Comparison of ENCODE assay signal across 3 cellular contexts in genomic region chr7:107967420-107967819, GRCh38.
TF ChIP-seq lines count a peak whose summit lies in the region.

No MANE protein-coding gene starts in this region.

TF ChIP-seq in SK-N-SH, 30 proteins besides CTCF, POLR2A, EP300 and RAD21:
- TF ChIP-seq FOSL2 (IDR thresholded peaks at IDR 0.05; ENCODE audit: borderline replicate concordance, low read depth) (no peak), FOXJ3 (CRISPR knock-in tag; IDR thresholded peaks at IDR 0.05) (no peak), RCOR1 (IDR thresholded peaks at IDR 0.05; ENCODE audit: low read length) (no peak), GATA2 (CRISPR knock-in tag; IDR thresholded peaks at IDR 0.05) (no peak)
- TF ChIP-seq, protein P1, sequence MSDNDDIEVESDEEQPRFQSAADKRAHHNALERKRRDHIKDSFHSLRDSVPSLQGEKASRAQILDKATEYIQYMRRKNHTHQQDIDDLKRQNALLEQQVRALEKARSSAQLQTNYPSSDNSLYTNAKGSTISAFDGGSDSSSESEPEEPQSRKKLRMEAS (IDR thresholded peaks at IDR 0.05; ENCODE audit: low read depth), result no peak

TF ChIP-seq in SK-N-SH treated with all-trans-retinoic acid at 6 μM for 48 hours, 23 proteins besides CTCF, POLR2A, EP300 and RAD21:
- TF ChIP-seq CSDC2 (CRISPR knock-in tag; IDR thresholded peaks at IDR 0.05) (no peak), OSR1 (CRISPR knock-in tag; IDR thresholded peaks at IDR 0.05) (no peak), ZFP3 (CRISPR knock-in tag; IDR thresholded peaks at IDR 0.05) (no peak), BACH2 (CRISPR knock-in tag; IDR thresholded peaks at IDR 0.05; ENCODE audit: borderline replicate concordance) (no peak), ZFP30 (CRISPR knock-in tag; IDR thresholded peaks at IDR 0.05) (no peak)
- TF ChIP-seq, protein P2, sequence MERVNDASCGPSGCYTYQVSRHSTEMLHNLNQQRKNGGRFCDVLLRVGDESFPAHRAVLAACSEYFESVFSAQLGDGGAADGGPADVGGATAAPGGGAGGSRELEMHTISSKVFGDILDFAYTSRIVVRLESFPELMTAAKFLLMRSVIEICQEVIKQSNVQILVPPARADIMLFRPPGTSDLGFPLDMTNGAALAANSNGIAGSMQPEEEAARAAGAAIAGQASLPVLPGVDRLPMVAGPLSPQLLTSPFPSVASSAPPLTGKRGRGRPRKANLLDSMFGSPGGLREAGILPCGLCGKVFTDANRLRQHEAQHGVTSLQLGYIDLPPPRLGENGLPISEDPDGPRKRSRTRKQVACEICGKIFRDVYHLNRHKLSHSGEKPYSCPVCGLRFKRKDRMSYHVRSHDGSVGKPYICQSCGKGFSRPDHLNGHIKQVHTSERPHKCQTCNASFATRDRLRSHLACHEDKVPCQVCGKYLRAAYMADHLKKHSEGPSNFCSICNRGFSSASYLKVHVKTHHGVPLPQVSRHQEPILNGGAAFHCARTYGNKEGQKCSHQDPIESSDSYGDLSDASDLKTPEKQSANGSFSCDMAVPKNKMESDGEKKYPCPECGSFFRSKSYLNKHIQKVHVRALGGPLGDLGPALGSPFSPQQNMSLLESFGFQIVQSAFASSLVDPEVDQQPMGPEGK (CRISPR knock-in tag; IDR thresholded peaks at IDR 0.05; ENCODE audit: borderline replicate concordance), result no peak

TF ChIP-seq in H1, 55 proteins besides CTCF, POLR2A, EP300 and RAD21:
- TF ChIP-seq TEAD4 (IDR thresholded peaks at IDR 0.05; ENCODE audit: low read depth, low read length) (no peak), RNF2 (IDR thresholded peaks at IDR 0.05; ENCODE audit: borderline replicate concordance, low read depth, low read length, missing control alignments, poor library complexity, severe bottlenecking) (no peak)
